3 cellular contexts compared by ENCODE assay signal in genomic region chrX:51148848-51149247, GRCh38.
TF ChIP-seq lines count a peak whose summit lies in the region.

No MANE protein-coding gene starts in this region.

TF ChIP-seq in A549, 52 proteins besides CTCF, POLR2A, EP300 and RAD21 (continued from another document):
- TF ChIP-seq ELK1 (IDR thresholded peaks at IDR 0.05; ENCODE audit: low read depth, low read length) (no peak), EHF (CRISPR knock-in tag; IDR thresholded peaks at IDR 0.05) (no peak), EHMT2 (IDR thresholded peaks at IDR 0.05; ENCODE audit: low read depth) (no peak), MAZ (IDR thresholded peaks at IDR 0.05; ENCODE audit: borderline replicate concordance, low read depth, low read length) (no peak), ZNF302 (CRISPR knock-in tag; IDR thresholded peaks at IDR 0.05) (no peak), MYC (IDR thresholded peaks at IDR 0.05; ENCODE audit: borderline replicate concordance, low read length) (no peak), RFX5 (IDR thresholded peaks at IDR 0.05) (no peak)
TF ChIP-seq in A549: peak in this region for 0.

TF ChIP-seq in GM23338, 12 proteins besides CTCF, POLR2A, EP300 and RAD21 (continued from another document):
- TF ChIP-seq ZNF462 (CRISPR knock-in tag; IDR thresholded peaks at IDR 0.05) (no peak), ZNF331 (CRISPR knock-in tag; IDR thresholded peaks at IDR 0.05; ENCODE audit: low read depth) (no peak), CREB1 (CRISPR knock-in tag; IDR thresholded peaks at IDR 0.05; ENCODE audit: low read depth) (no peak), JUNB (IDR thresholded peaks at IDR 0.05; ENCODE audit: unreplicated experiment) (no peak), EZH2phosphoT487 (IDR thresholded peaks at IDR 0.05; ENCODE audit: unreplicated experiment) (no peak), REST (IDR thresholded peaks at IDR 0.05; ENCODE audit: unreplicated experiment) (no peak), POLR2AphosphoS5 (IDR thresholded peaks at IDR 0.05; ENCODE audit: low read depth) (no peak), ZNF114 (CRISPR knock-in tag; IDR thresholded peaks at IDR 0.05) (no peak), EZH2 (IDR thresholded peaks at IDR 0.05; ENCODE audit: low read depth, unreplicated experiment) (no peak)

TF ChIP-seq in WTC11, 78 proteins besides CTCF, POLR2A, EP300 and RAD21 (continued from another document):
- TF ChIP-seq PRDM15 (CRISPR knock-in tag; IDR thresholded peaks at IDR 0.05) (peak; percentile 77), NFATC4 (CRISPR knock-in tag; IDR thresholded peaks at IDR 0.05) (no peak)
TF ChIP-seq in WTC11: peak in this region for 1.
